15 cellular contexts compared by ENCODE assay signal in the genomic region with DNA sequence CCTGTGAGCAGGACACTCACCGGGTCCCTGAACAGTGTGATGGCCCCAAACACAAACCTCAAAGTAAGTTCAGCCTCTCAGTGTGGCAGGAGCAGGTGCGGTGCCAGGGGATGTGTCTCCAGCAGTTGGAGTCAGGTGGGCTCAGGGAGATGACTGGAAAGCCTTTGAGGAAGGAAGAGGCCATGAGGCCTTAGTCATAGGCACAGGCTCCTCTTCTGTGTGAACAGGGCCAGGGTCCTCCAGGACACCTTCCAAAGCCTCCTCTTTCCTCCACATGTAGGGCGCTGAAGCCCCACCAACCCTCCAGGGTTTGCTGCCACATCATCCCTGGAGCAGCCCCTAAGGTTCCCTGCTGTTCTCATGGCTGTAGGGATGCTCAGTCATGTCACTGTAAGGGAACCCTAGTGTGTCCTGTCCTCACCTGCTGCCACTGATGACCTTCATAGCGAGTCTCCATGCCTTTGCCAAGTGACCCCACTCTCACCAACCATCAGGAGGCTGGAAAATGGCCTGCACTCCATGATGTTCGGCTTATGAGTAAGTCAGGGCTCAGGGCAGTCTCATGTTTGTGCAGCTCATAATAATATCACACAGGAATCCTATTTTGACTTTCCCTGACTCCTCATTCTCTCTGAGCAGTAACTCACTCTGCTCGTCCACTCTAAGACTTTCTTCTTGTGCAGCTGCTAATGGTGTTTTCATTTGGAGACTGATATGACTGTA.
"Had no signal": no experiment of that assay in that cellular context is flagged by ENCODE, and none has a peak within 500 bp of the region (broad histone marks: within the 10 kb centered on the region; RNA-seq: fewer than 3 reads in every experiment).

No MANE protein-coding gene starts in this region.

- H3K9me3 ChIP-seq: colonic mucosa, neutrophil had no signal

- DNase-seq: activated CD4-positive, alpha-beta T cell treated with anti-CD3 and anti-CD28 coated beads, Interleukin-2, amount 50 U/mL, for 4 hours; activated CD4-positive, CD25-positive, alpha-beta regulatory T cell treated with anti-CD3 and anti-CD28 coated beads, Interleukin-2, amount 50 U/mL, for 72 hours; activated T-cell treated with anti-CD3 and anti-CD28 coated beads, Interleukin-2, amount 50 U/mL, for 1 hour; colonic mucosa; foreskin melanocyte; mammary epithelial cell; mucosa of descending colon; naive thymus-derived CD8-positive, alpha-beta T cell; small intestine; substantia nigra; T-helper 9 cell; trophoblast cell had no signal

- H3K27me3 ChIP-seq: ascending aorta, colonic mucosa had no signal

- H3K27me3 Mint-ChIP-seq: progenitor cell of endocrine pancreas had no signal

- H3K4me3 ChIP-seq: ascending aorta, colonic mucosa, mucosa of descending colon had no signal

- H3K4me3 Mint-ChIP-seq: naive thymus-derived CD8-positive, alpha-beta T cell had no signal

- H3K27ac ChIP-seq: ascending aorta, colonic mucosa, neutrophil had no signal

- H3K27ac Mint-ChIP-seq: naive thymus-derived CD8-positive, alpha-beta T cell; progenitor cell of endocrine pancreas had no signal

- H3K4me1 ChIP-seq: ascending aorta, colonic mucosa had no signal

- H3K36me3 ChIP-seq: ascending aorta, colonic mucosa, neutrophil had no signal
